In genomic region chr5:6659941-6660684, GRCh38 we compare ENCODE assay signal across 10 cellular contexts. TPM values are rescaled to one million over a fixed set of nuclear protein-coding genes. Genes with fewer than 3 reads are reported as not detected.
DNase-seq lines count a peak whose midpoint lies in the region; ATAC-seq, FAIRE-seq and TF ChIP-seq lines count a peak whose summit lies in the region.
"Had no signal": no experiment of that assay in that cellular context is flagged by ENCODE, and none has a peak within 500 bp of the region (broad histone marks: within the 10 kb centered on the region; RNA-seq: fewer than 3 reads in every experiment).

No MANE protein-coding gene starts in this region.

- H3K27me3 ChIP-seq in small intestine (ENCODE audit: control insufficient read depth in 2 of 2, insufficient read depth in 2 of 2, low read length in 2 of 2), result no peaks in the 10 kb centered on the region

- FAIRE-seq in small intestine (lab: Jason Lieb, UNC), result no peak
- no peak for FAIRE-seq in kidney (lab: Jason Lieb, UNC)

- H3K4me1 Mint-ChIP-seq in MCF 10A (ENCODE audit: insufficient read depth, unreplicated experiment), result no peaks in the 10 kb centered on the region

- peaks cover 12% of the 10 kb centered on the region for H3K9me3 Mint-ChIP-seq in MCF 10A (ENCODE audit: unreplicated experiment)

- H3K36me3 Mint-ChIP-seq in MCF 10A (ENCODE audit: insufficient read depth, unreplicated experiment), result peaks cover 62% of the 10 kb centered on the region

- H3K4me3 ChIP-seq in small intestine (ENCODE audit: low read depth in 1 of 2, low read length in 2 of 2) (no peak overlapping the region), kidney (ENCODE audit: low read length in 2 of 2) (peak overlapping the region in 1 of 2 donors; percentile 37)

- WGBS in small intestine, 3 donors, result 41 to 71% (median 46%) methylated on average over 13 of the region's 13 CpGs

- H3K27ac ChIP-seq in small intestine (ENCODE audit: low read depth in 1 of 2, low read length in 1 of 2), result peak overlapping the region; percentile 62 to 64
- H3K27ac ChIP-seq in kidney (ENCODE audit: low read depth in 2 of 2, low read length in 2 of 2), result no peak overlapping the region
- H3K27ac ChIP-seq: 22Rv1 had no signal

- H3K4me3 Mint-ChIP-seq in MCF 10A (ENCODE audit: unreplicated experiment), result no peak overlapping the region

- no TSS peak for BruUV-seq in MCF 10A (replicated peaks; lab: Mats Ljungman, UMichigan)

- H3K27me3 Mint-ChIP-seq in MCF 10A (ENCODE audit: insufficient read depth, unreplicated experiment), result no peaks in the 10 kb centered on the region

- H3K4me1 ChIP-seq in small intestine (ENCODE audit: control insufficient read depth in 2 of 2, insufficient read depth in 1 of 2, low read depth in 1 of 2, low read length in 1 of 2) (peaks cover 0 to 2% of the 10 kb centered on the region in 2 donors), kidney (ENCODE audit: control insufficient read depth in 1 of 2, insufficient read depth in 1 of 2, low read depth in 1 of 2, low read length in 2 of 2) (no peaks in the 10 kb centered on the region)

- POLR2A ChIA-PET in MCF 10A (lab: Yijun Ruan, JAX), result interaction anchor here (0.7 to 0.9 kb wide), 2 partner anchors 9 to 13 kb away, joined by 3 read pairs; no protein-coding TSS in a partner anchor

- H3K27ac Mint-ChIP-seq in MCF 10A (ENCODE audit: low read depth, unreplicated experiment), result no peak overlapping the region

- intact Hi-C loops in kidney (cut with DNase I), result no loop called here
- intact Hi-C loops in MCF 10A (cut with micrococcal nuclease), result no loop called here

- no peaks in the 10 kb centered on the region for H3K9me3 ChIP-seq in small intestine (ENCODE audit: control insufficient read depth, low read depth)
- H3K9me3 ChIP-seq in kidney (ENCODE audit: control insufficient read depth in 1 of 2, low read length in 2 of 2), result peaks cover 2 to 17% of the 10 kb centered on the region in 2 donors

- no peak overlapping the region for H3K9ac ChIP-seq in kidney (ENCODE audit: low read length in 2 of 2)

- H3K36me3 ChIP-seq in small intestine (ENCODE audit: control insufficient read depth in 2 of 2, insufficient read depth in 2 of 2, low read length in 2 of 2), result peaks cover 6 to 14% of the 10 kb centered on the region in 2 donors
- peaks cover 6 to 7% of the 10 kb centered on the region in 2 donors for H3K36me3 ChIP-seq in kidney (ENCODE audit: control insufficient read depth in 1 of 2, insufficient read depth in 2 of 2, low read length in 2 of 2)

- DNase-seq in NOMO-1 treated with DMSO at 0.1 percent for 48 hours (lab: John Stamatoyannopoulos, UW; ENCODE audit: unreplicated experiment) (peak; percentile 11), NOMO-1 (lab: John Stamatoyannopoulos, UW; ENCODE audit: unreplicated experiment in 2 of 2) (no peak), small intestine (peak; percentile 96), kidney (no peak), NCI-H1930 (lab: John Stamatoyannopoulos, UW) (no peak), MCF 10A (ENCODE audit: unreplicated experiment) (no peak)
- DNase-seq: H7 had no signal

- peak; percentile 83 for ATAC-seq in GM21717 (IDR thresholded peaks at IDR 0.05; ENCODE audit: unreplicated experiment)
- peak; percentile 76 for ATAC-seq in HG03520 (IDR thresholded peaks at IDR 0.05; ENCODE audit: unreplicated experiment)

- TF ChIP-seq CTCF in kidney (IDR thresholded peaks at IDR 0.05; ENCODE audit: borderline replicate concordance, extremely low read depth, insufficient read depth), result no peak
- no peak for TF ChIP-seq CTCF in MCF 10A (IDR thresholded peaks at IDR 0.05; ENCODE audit: unreplicated experiment)

- CTCF ChIA-PET in MCF 10A (lab: Yijun Ruan, JAX), result no interaction called here

RNA-seq across cellular contexts. Expression of gene SRD5A1, which starts 26.9 kb away (rescaled TPM):
- polyA plus RNA-seq in small intestine (10 to 100 TPM in 2 of 3 donors, 1 to 10 TPM in 1; 9.2 to 16.6 (median 14.5) TPM), kidney (ENCODE audit: insufficient read depth, low read depth, low replicate concordance) (6.5 TPM)
- total RNA-seq in kidney (13.1 TPM), MCF 10A (2022) (12.2 and 12.4 TPM in 2 replicates)

RNA-seq across cellular contexts. Expression of gene NSUN2, which starts 27.3 kb away (rescaled TPM):
- polyA plus RNA-seq in small intestine (10 to 100 TPM; 36.5 to 45.7 (median 41.9) TPM), kidney (ENCODE audit: insufficient read depth, low read depth, low replicate concordance) (16.9 TPM)
- total RNA-seq in kidney (48.9 TPM), MCF 10A (2022) (89.6 and 95.7 TPM in 2 replicates)

RNA-seq across cellular contexts. Expression of gene TENT4A, which starts 53.1 kb away (rescaled TPM):
- polyA plus RNA-seq in small intestine (10 to 100 TPM in 2 of 3 donors, 1 to 10 TPM in 1; 8.6 to 12.3 (median 10.0) TPM), kidney (ENCODE audit: insufficient read depth, low read depth, low replicate concordance) (4.8 TPM)
- total RNA-seq in kidney (22.8 TPM), MCF 10A (2022) (25.6 and 27.6 TPM in 2 replicates)

Comparison
In these comparisons a context has a peak if more than half of its experiments do, and no peak if none do; other contexts are left out.
1. DNase-seq: peak in NOMO-1 treated with DMSO at 0.1 percent for 48 hours (single experiment) and small intestine (single experiment); none in NOMO-1 (0 of 2), kidney (single experiment), NCI-H1930 (0 of 2) and MCF 10A (single experiment).
2. H3K27ac ChIP-seq: peak in small intestine (2 of 2); none in kidney (0 of 2).